In the genomic region with DNA sequence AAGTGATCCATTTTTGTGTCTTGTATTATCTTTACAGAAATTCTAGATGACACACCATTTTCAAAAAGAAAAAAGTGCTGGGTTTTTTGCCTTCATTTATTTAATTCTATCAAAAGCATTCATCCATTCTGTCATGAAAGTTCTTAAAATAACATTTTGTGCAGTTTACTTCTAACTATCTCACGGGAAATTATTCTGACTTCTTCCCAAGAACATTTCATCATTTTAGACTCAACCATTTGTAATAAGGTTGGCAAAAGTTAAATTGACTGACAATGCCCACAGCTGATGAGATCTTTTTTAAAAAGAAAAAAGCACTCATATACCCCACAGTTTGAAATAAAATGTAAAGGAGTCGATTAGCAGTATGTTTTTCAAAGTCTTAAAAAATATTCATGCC, we compare ENCODE assay signal across 21 cellular contexts.
"Had no signal": no experiment of that assay in that cellular context is flagged by ENCODE, and none has a peak within 500 bp of the region (broad histone marks: within the 10 kb centered on the region; RNA-seq: fewer than 3 reads in every experiment).

No MANE protein-coding gene starts in this region.

- H3K27ac ChIP-seq: cardiac muscle cell, neural progenitor cell, ovary, vagina, VCaP had no signal

- H3K4me3 ChIP-seq: cardiac muscle cell, neural progenitor cell, ovary, vagina had no signal

- H3K4me1 Mint-ChIP-seq: neural progenitor cell had no signal

- H3K36me3 ChIP-seq: cardiac muscle cell, neural progenitor cell, ovary, vagina had no signal

- H3K4me1 ChIP-seq: neural progenitor cell, vagina had no signal

- H3K4me3 Mint-ChIP-seq: neural progenitor cell had no signal

- H3K9me3 ChIP-seq: ovary, vagina had no signal

- H3K27ac Mint-ChIP-seq: neural progenitor cell had no signal

- DNase-seq: activated CD4-positive, alpha-beta T cell treated with anti-CD3 and anti-CD28 coated beads for 1 hour; activated CD8-positive, alpha-beta memory T cell treated with anti-CD3 and anti-CD28 coated beads for 24 hours; activated CD8-positive, alpha-beta memory T cell treated with anti-CD3 and anti-CD28 coated beads, Interleukin-2, amount 50 U/mL, for 48 hours; activated effector memory CD4-positive, alpha-beta T cell treated with Interleukin-2 at 50 U/mL for 16 hours; activated naive CD4-positive, alpha-beta T cell treated with anti-CD3 and anti-CD28 coated beads, Interleukin-2, amount 50 U/mL, for 16 hours; activated T-cell treated with anti-CD3 and anti-CD28 coated beads, Interleukin-2, amount 50 U/mL, for 48 hours; hypothalamus; islet precursor cell; ovary; stimulated activated CD4-positive, alpha-beta T cell treated with anti-CD3 and anti-CD28 coated beads, Interleukin-12 subunit alpha, Interleukin-12 subunit beta, amount 100 ng/mL, for 4 hours; stimulated activated CD4-positive, alpha-beta T cell treated with anti-CD3 and anti-CD28 coated beads, Interleukin-1b, Interleukin-23, amount 100 ng/mL, for 48 hours; stimulated activated CD8-positive, alpha-beta memory T cell treated with anti-CD3 and anti-CD28 coated beads, Interleukin-4, amount 100 ng/mL, for 48 hours; stimulated activated naive CD4-positive, alpha-beta T cell; substantia nigra; SW 1271; T-helper 2 cell; trophoblast cell had no signal

- H3K27me3 ChIP-seq: cardiac muscle cell, neural progenitor cell, ovary, vagina had no signal
